Comparison of ENCODE assay signal across 41 cellular contexts in genomic region chr18:57328665-57329064, GRCh38. TPM values are rescaled to one million over a fixed set of nuclear protein-coding genes. Genes with fewer than 3 reads are reported as not detected.
"Had no signal": no experiment of that assay in that cellular context is flagged by ENCODE, and none has a peak within 500 bp of the region (broad histone marks: within the 10 kb centered on the region; RNA-seq: fewer than 3 reads in every experiment).

No MANE protein-coding gene starts in this region.

- H3K27ac Mint-ChIP-seq: activated naive CD4-positive, alpha-beta T cell treated with anti-CD3 and anti-CD28 coated beads for 36 hours; activated naive CD4-positive, alpha-beta T cell treated with anti-CD3 and anti-CD28 coated beads, Interleukin-2, amount 10 ng/mL, durations not matched to agents 7 days and 5 days; activated naive CD4-positive, alpha-beta T cell treated with anti-CD3 and anti-CD28 coated beads, Interleukin-2, amount 50 U/mL, for 24 hours; activated naive CD4-positive, alpha-beta T cell treated with anti-CD3 and anti-CD28 coated beads, Interleukin-2, amount 50 U/mL, for 72 hours; activated naive CD8-positive, alpha-beta T cell; activated naive CD8-positive, alpha-beta T cell treated with anti-CD3 and anti-CD28 coated beads for 36 hours; activated naive CD8-positive, alpha-beta T cell treated with anti-CD3 and anti-CD28 coated beads, Interleukin-2, amount 10 ng/mL, durations not matched to agents 7 days and 5 days; activated naive CD8-positive, alpha-beta T cell treated with anti-CD3 and anti-CD28 coated beads, Interleukin-2, amount 50 U/mL, for 24 hours; activated T-cell treated with anti-CD3 and anti-CD28 coated beads, Interleukin-2, amount 50 U/mL, for 24 hours; activated T-cell treated with anti-CD3 and anti-CD28 coated beads, Interleukin-2, amount 50 U/mL, for 72 hours; activated T-helper 1 cell treated with anti-CD3 and anti-CD28 coated beads, Interleukin-12 subunit alpha, Interleukin-12 subunit beta, Interleukin-2, Interleukin-4 antibody, amounts not matched to agents 30 ng/mL and 10 ng/mL and 1 ng/mL, durations not matched to agents 14 hours and 24 hours and 36 hours; activated T-helper 17 cell treated with anti-CD3 and anti-CD28 coated beads, Interleukin-2, amount 50 U/mL, for 72 hours; activated T-helper 2 cell treated with anti-CD3 and anti-CD28 coated beads, Interferon-gamma antibody, Interleukin-2, Interleukin-4, amounts not matched to agents 10 μg/mL and 5 μg/mL and 100 μg/mL, durations not matched to agents 14 hours and 24 hours and 36 hours; brain had no signal

- ATAC-seq: activated naive CD4-positive, alpha-beta T cell treated with anti-CD3 and anti-CD28 coated beads, Interleukin-2, amount 50 U/mL, for 72 hours; activated naive CD8-positive, alpha-beta T cell treated with anti-CD3 and anti-CD28 coated beads, Interleukin-2, amount 50 U/mL, for 24 hours; activated T-cell treated with anti-CD3 and anti-CD28 coated beads, Interleukin-2, amount 50 U/mL, for 4 hours; activated T-cell treated with anti-CD3 and anti-CD28 coated beads, Interleukin-2, amount 50 U/mL, for 72 hours; activated T-helper 17 cell treated with anti-CD3 and anti-CD28 coated beads, Interleukin-2, amount 50 U/mL, for 72 hours; body of pancreas had no signal

- H3K4me3 Mint-ChIP-seq: activated naive CD4-positive, alpha-beta T cell treated with anti-CD3 and anti-CD28 coated beads for 36 hours; activated naive CD4-positive, alpha-beta T cell treated with anti-CD3 and anti-CD28 coated beads, Interleukin-2, amount 10 ng/mL, durations not matched to agents 7 days and 5 days; activated naive CD4-positive, alpha-beta T cell treated with anti-CD3 and anti-CD28 coated beads, Interleukin-2, amount 50 U/mL, for 24 hours; activated naive CD8-positive, alpha-beta T cell; activated naive CD8-positive, alpha-beta T cell treated with anti-CD3 and anti-CD28 coated beads for 36 hours; activated naive CD8-positive, alpha-beta T cell treated with anti-CD3 and anti-CD28 coated beads, Interleukin-2, amount 10 ng/mL, durations not matched to agents 7 days and 5 days; activated naive CD8-positive, alpha-beta T cell treated with anti-CD3 and anti-CD28 coated beads, Interleukin-2, amount 50 U/mL, for 24 hours; activated T-cell treated with anti-CD3 and anti-CD28 coated beads, Interleukin-2, amount 50 U/mL, for 24 hours; activated T-cell treated with anti-CD3 and anti-CD28 coated beads, Interleukin-2, amount 50 U/mL, for 4 hours; activated T-cell treated with anti-CD3 and anti-CD28 coated beads, Interleukin-2, amount 50 U/mL, for 72 hours; activated T-helper 1 cell treated with anti-CD3 and anti-CD28 coated beads, Interleukin-12 subunit alpha, Interleukin-12 subunit beta, Interleukin-2, Interleukin-4 antibody, amounts not matched to agents 30 ng/mL and 10 ng/mL and 1 ng/mL, durations not matched to agents 14 hours and 24 hours and 36 hours; activated T-helper 17 cell treated with anti-CD3 and anti-CD28 coated beads, Interleukin-2, amount 50 U/mL, for 72 hours; brain; central memory CD8-positive, alpha-beta T cell had no signal

- FAIRE-seq: astrocyte, bronchial epithelial cell had no signal

- H3K27me3 Mint-ChIP-seq: activated naive CD4-positive, alpha-beta T cell treated with anti-CD3 and anti-CD28 coated beads, Interleukin-2, amount 10 ng/mL, durations not matched to agents 7 days and 5 days; activated naive CD8-positive, alpha-beta T cell treated with anti-CD3 and anti-CD28 coated beads for 36 hours; central memory CD8-positive, alpha-beta T cell had no signal

- H3K4me3 ChIP-seq: adrenal gland, ascending aorta, body of pancreas, breast epithelium, cardiac muscle cell had no signal

- H3K4me1 ChIP-seq: adrenal gland, ascending aorta, body of pancreas, breast epithelium had no signal

- H3K9me3 Mint-ChIP-seq: activated naive CD4-positive, alpha-beta T cell treated with anti-CD3 and anti-CD28 coated beads for 36 hours; activated naive CD4-positive, alpha-beta T cell treated with anti-CD3 and anti-CD28 coated beads, Interleukin-2, amount 10 ng/mL, durations not matched to agents 7 days and 5 days; activated naive CD8-positive, alpha-beta T cell treated with anti-CD3 and anti-CD28 coated beads for 36 hours; activated naive CD8-positive, alpha-beta T cell treated with anti-CD3 and anti-CD28 coated beads, Interleukin-2, amount 10 ng/mL, durations not matched to agents 7 days and 5 days; activated naive CD8-positive, alpha-beta T cell treated with anti-CD3 and anti-CD28 coated beads, Interleukin-2, amount 50 U/mL, for 24 hours; activated T-cell treated with anti-CD3 and anti-CD28 coated beads, Interleukin-2, amount 50 U/mL, for 24 hours; activated T-helper 2 cell treated with anti-CD3 and anti-CD28 coated beads, Interferon-gamma antibody, Interleukin-2, Interleukin-4, amounts not matched to agents 10 μg/mL and 5 μg/mL and 100 μg/mL, durations not matched to agents 14 hours and 24 hours and 36 hours had no signal

- H3K36me3 ChIP-seq: adrenal gland, ascending aorta, brain microvascular endothelial cell, breast epithelium, cardiac muscle cell had no signal

- H3K27me3 ChIP-seq: adrenal gland, ascending aorta, body of pancreas, brain microvascular endothelial cell, breast epithelium, cardiac muscle cell had no signal

- H3K27ac ChIP-seq: adrenal gland, ascending aorta, body of pancreas, brain microvascular endothelial cell, breast epithelium, cardiac muscle cell had no signal

- H3K9me3 ChIP-seq: adrenal gland, ascending aorta, body of pancreas, breast epithelium had no signal

- DNase-seq: activated effector memory CD4-positive, alpha-beta T cell treated with anti-CD3 and anti-CD28 coated beads, Interleukin-2, amount 50 U/mL, for 16 hours; activated effector memory CD4-positive, alpha-beta T cell treated with Interleukin-2 at 50 U/mL for 16 hours; activated gamma-delta T cell; activated gamma-delta T cell treated with Interleukin-2 at 50 U/mL for 16 hours; activated naive CD4-positive, alpha-beta T cell; activated naive CD4-positive, alpha-beta T cell treated with anti-CD3 and anti-CD28 coated beads for 36 hours; activated naive CD4-positive, alpha-beta T cell treated with anti-CD3 and anti-CD28 coated beads, Interleukin-2, amount 10 ng/mL, durations not matched to agents 7 days and 5 days; activated naive CD4-positive, alpha-beta T cell treated with anti-CD3 and anti-CD28 coated beads, Interleukin-2, amount 50 U/mL, for 16 hours; activated naive CD4-positive, alpha-beta T cell treated with Interleukin-2 at 50 U/mL for 16 hours; activated naive CD8-positive, alpha-beta T cell treated with anti-CD3 and anti-CD28 coated beads for 36 hours; activated naive CD8-positive, alpha-beta T cell treated with anti-CD3 and anti-CD28 coated beads, Interleukin-2, amount 10 ng/mL, durations not matched to agents 7 days and 5 days; activated naive CD8-positive, alpha-beta T cell treated with anti-CD3 and anti-CD28 coated beads, Interleukin-2, amount 50 U/mL, for 24 hours; activated T-cell treated with anti-CD3 and anti-CD28 coated beads, Interleukin-2, amount 50 U/mL, for 1 hour; activated T-cell treated with anti-CD3 and anti-CD28 coated beads, Interleukin-2, amount 50 U/mL, for 24 hours; activated T-cell treated with anti-CD3 and anti-CD28 coated beads, Interleukin-2, amount 50 U/mL, for 4 hours; activated T-cell treated with anti-CD3 and anti-CD28 coated beads, Interleukin-2, amount 50 U/mL, for 48 hours; activated T-cell treated with anti-CD3 and anti-CD28 coated beads, Interleukin-2, amount 50 U/mL, for 72 hours; adrenal gland; amniotic stem cell; amygdala; anterior cingulate cortex; aorta; body of pancreas; brain microvascular endothelial cell; caudate nucleus; central memory CD4-positive, alpha-beta T cell; cerebellar nuclear complex had no signal

- H3K4me1 Mint-ChIP-seq: activated naive CD4-positive, alpha-beta T cell treated with anti-CD3 and anti-CD28 coated beads, Interleukin-2, amount 10 ng/mL, durations not matched to agents 7 days and 5 days; activated naive CD4-positive, alpha-beta T cell treated with anti-CD3 and anti-CD28 coated beads, Interleukin-2, amount 50 U/mL, for 24 hours; activated naive CD8-positive, alpha-beta T cell treated with anti-CD3 and anti-CD28 coated beads for 36 hours; activated naive CD8-positive, alpha-beta T cell treated with anti-CD3 and anti-CD28 coated beads, Interleukin-2, amount 10 ng/mL, durations not matched to agents 7 days and 5 days; activated naive CD8-positive, alpha-beta T cell treated with anti-CD3 and anti-CD28 coated beads, Interleukin-2, amount 50 U/mL, for 24 hours; activated T-helper 17 cell treated with anti-CD3 and anti-CD28 coated beads, Interleukin-2, amount 50 U/mL, for 72 hours; central memory CD8-positive, alpha-beta T cell had no signal

- H3K36me3 Mint-ChIP-seq: activated naive CD4-positive, alpha-beta T cell treated with anti-CD3 and anti-CD28 coated beads, Interleukin-2, amount 10 ng/mL, durations not matched to agents 7 days and 5 days; activated naive CD4-positive, alpha-beta T cell treated with anti-CD3 and anti-CD28 coated beads, Interleukin-2, amount 50 U/mL, for 24 hours; activated naive CD8-positive, alpha-beta T cell treated with anti-CD3 and anti-CD28 coated beads for 36 hours; activated naive CD8-positive, alpha-beta T cell treated with anti-CD3 and anti-CD28 coated beads, Interleukin-2, amount 10 ng/mL, durations not matched to agents 7 days and 5 days; brain had no signal

RNA-seq across cellular contexts. Expression of gene ST8SIA3, which starts 23.7 kb away (rescaled TPM):
- total RNA-seq: activated naive CD4-positive, alpha-beta T cell treated with anti-CD3 and anti-CD28 coated beads for 36 hours; activated naive CD4-positive, alpha-beta T cell treated with anti-CD3 and anti-CD28 coated beads, Interleukin-2, amount 50 U/mL, for 72 hours; activated naive CD8-positive, alpha-beta T cell treated with anti-CD3 and anti-CD28 coated beads for 36 hours; activated naive CD8-positive, alpha-beta T cell treated with anti-CD3 and anti-CD28 coated beads, Interleukin-2, amount 10 ng/mL, durations not matched to agents 7 days and 5 days; activated T-cell treated with anti-CD3 and anti-CD28 coated beads, Interleukin-2, amount 50 U/mL, for 4 hours; activated T-cell treated with anti-CD3 and anti-CD28 coated beads, Interleukin-2, amount 50 U/mL, for 72 hours; activated T-helper 1 cell treated with anti-CD3 and anti-CD28 coated beads, Interleukin-12 subunit alpha, Interleukin-12 subunit beta, Interleukin-2, Interleukin-4 antibody, amounts not matched to agents 30 ng/mL and 10 ng/mL and 1 ng/mL, durations not matched to agents 14 hours and 24 hours and 36 hours; activated T-helper 17 cell treated with anti-CD3 and anti-CD28 coated beads, Interleukin-2, amount 50 U/mL, for 72 hours; activated T-helper 2 cell treated with anti-CD3 and anti-CD28 coated beads, Interferon-gamma antibody, Interleukin-2, Interleukin-4, amounts not matched to agents 10 μg/mL and 5 μg/mL and 100 μg/mL, durations not matched to agents 14 hours and 24 hours and 36 hours; aorta; ascending aorta; breast epithelium; bronchial epithelial cell; cardiac muscle cell; chondrocyte had no signal
- polyA plus RNA-seq: cardiac muscle cell had no signal
